In the genomic region with DNA sequence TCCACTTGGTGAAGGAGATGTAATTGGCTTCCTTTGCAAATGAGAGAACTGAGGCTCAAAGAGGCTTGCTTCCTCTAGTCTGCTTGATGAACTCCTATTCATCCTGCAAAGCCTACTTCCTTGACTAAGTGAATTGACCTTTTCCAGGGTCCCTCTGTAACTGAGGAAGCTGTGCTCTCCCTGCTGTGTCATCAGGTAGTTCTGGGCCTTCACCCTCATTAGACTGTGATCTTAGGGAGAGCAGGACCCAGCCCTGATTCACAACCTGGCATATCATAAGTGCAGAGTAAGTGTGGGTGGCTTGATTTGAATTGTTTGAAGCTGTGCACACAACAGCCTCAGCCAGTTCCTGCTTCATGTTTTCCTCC, we compare ENCODE assay signal across 11 cellular contexts. TPM values are rescaled to one million over a fixed set of nuclear protein-coding genes. Genes with fewer than 3 reads are reported as not detected.
DNase-seq lines count a peak whose midpoint lies in the region; TF ChIP-seq lines count a peak whose summit lies in the region.
"Had no signal": no experiment of that assay in that cellular context is flagged by ENCODE, and none has a peak within 500 bp of the region (broad histone marks: within the 10 kb centered on the region; RNA-seq: fewer than 3 reads in every experiment).

No MANE protein-coding gene starts in this region.

- H3K36me3 ChIP-seq in CD4-positive, alpha-beta memory T cell (ENCODE audit: insufficient read depth, low read length), result no peaks in the 10 kb centered on the region
- H3K36me3 ChIP-seq in neutrophil, result no peaks in the 10 kb centered on the region

- H3K4me3 Mint-ChIP-seq in CD4-positive, alpha-beta memory T cell, result peak overlapping the region in 7 of 8 donors; percentile 29 to 89 (median 82)
- peak overlapping the region in 1 of 4 donors; percentile 91 for H3K4me3 Mint-ChIP-seq in IgD-negative memory B cell

- H3K4me3 ChIP-seq in CD4-positive, alpha-beta memory T cell (ENCODE audit: low read length in 2 of 2), result peak overlapping the region in 1 of 2 donors; percentile 21
- H3K4me3 ChIP-seq in neutrophil (ENCODE audit: low read depth in 1 of 2, low read length in 1 of 2), result no peak overlapping the region

- H3K27ac ChIP-seq in CD4-positive, alpha-beta memory T cell (ENCODE audit: low read depth, low read length), result peak overlapping the region; percentile 77
- H3K27ac ChIP-seq in neutrophil, result peak overlapping the region; percentile 75

- H3K4me1 ChIP-seq in CD4-positive, alpha-beta memory T cell (ENCODE audit: insufficient read depth, low read length), result peaks cover 100% of the 10 kb centered on the region
- H3K4me1 ChIP-seq in neutrophil (ENCODE audit: control insufficient read depth in 1 of 2, insufficient read depth in 1 of 2, low read depth in 1 of 2, low read length in 1 of 2), result peaks cover 13 to 73% of the 10 kb centered on the region in 2 experiments

- peaks cover 80 to 100% (median 93%) of the 10 kb centered on the region in 4 donors for H3K4me1 Mint-ChIP-seq in CD4-positive, alpha-beta memory T cell
- H3K4me1 Mint-ChIP-seq in IgD-negative memory B cell, result peaks cover 61 to 81% (median 77%) of the 10 kb centered on the region in 3 donors

- peaks cover 0 to 3% (median 0%) of the 10 kb centered on the region in 8 donors for H3K9me3 Mint-ChIP-seq in CD4-positive, alpha-beta memory T cell
- H3K9me3 Mint-ChIP-seq in IgD-negative memory B cell, result no peaks in the 10 kb centered on the region

- POLR2A ChIA-PET in CD4-positive, alpha-beta memory T cell (lab: Charles Lee; ENCODE audit: partially characterized antibody), result interaction anchor here (1.0 to 15.6 kb wide), 4 partner anchors 16 to 177 kb away, joined by 4 to 469 read pairs (median 46); partner anchors contain the start of gene ASB2

- H3K27me3 Mint-ChIP-seq in CD4-positive, alpha-beta memory T cell, result no peaks in the 10 kb centered on the region
- H3K27me3 Mint-ChIP-seq in IgD-negative memory B cell, result peaks cover 1% of the 10 kb centered on the region

- CTCF ChIA-PET in CD4-positive, alpha-beta memory T cell (lab: Charles Lee; ENCODE audit: partially characterized antibody), result interaction anchor here (0.7 to 39.2 kb wide), 5 partner anchors 7 to 176 kb away, joined by 3 to 1377 read pairs (median 9); partner anchors contain the start of gene ASB2

- no peaks in the 10 kb centered on the region for H3K27me3 ChIP-seq in CD4-positive, alpha-beta memory T cell (ENCODE audit: insufficient read depth, low read length)
- H3K27me3 ChIP-seq in neutrophil, result no peaks in the 10 kb centered on the region

- TF ChIP-seq CTCF in neutrophil (IDR thresholded peaks at IDR 0.05), result no peak

- DNase-seq in CD4-positive, alpha-beta memory T cell, result no peak
- DNase-seq in activated naive CD4-positive, alpha-beta T cell treated with anti-CD3 and anti-CD28 coated beads, Interleukin-2, amount 50 U/mL, for 16 hours, result peak; percentile 47
- DNase-seq in pons (ENCODE audit: low spot score), result no peak
- DNase-seq in NCI-H2029 (lab: John Stamatoyannopoulos, UW), result no peak
- DNase-seq in CD1c-positive myeloid dendritic cell (ENCODE audit: extremely low spot score), result no peak
- DNase-seq in activated gamma-delta T cell (lab: John Stamatoyannopoulos, UW), result no peak
- DNase-seq: midbrain, NCI-H1105 treated with DMSO at 0.1 percent for 48 hours had no signal

- H3K36me3 Mint-ChIP-seq in CD4-positive, alpha-beta memory T cell, result peaks cover 0 to 5% of the 10 kb centered on the region in 2 donors
- peaks cover 2% of the 10 kb centered on the region for H3K36me3 Mint-ChIP-seq in IgD-negative memory B cell

- intact Hi-C loops in CD4-positive, alpha-beta memory T cell (cut with micrococcal nuclease), result no loop called here

- H3K9me3 ChIP-seq in CD4-positive, alpha-beta memory T cell (ENCODE audit: control insufficient read depth in 1 of 2, low read length in 2 of 2), result no peaks in the 10 kb centered on the region
- H3K9me3 ChIP-seq in neutrophil, result no peaks in the 10 kb centered on the region

- peak overlapping the region; percentile 96 to 100 (median 99) for H3K27ac Mint-ChIP-seq in CD4-positive, alpha-beta memory T cell
- H3K27ac Mint-ChIP-seq in IgD-negative memory B cell, result peak overlapping the region; percentile 95 to 98 (median 96)

RNA-seq across cellular contexts. Expression of gene ASB2, which starts 16.3 kb away (rescaled TPM):
- total RNA-seq in CD4-positive, alpha-beta memory T cell, result 10 to 100 TPM; 27.3 to 29.7 TPM
- polyA plus RNA-seq in CD4-positive, alpha-beta memory T cell, result 1 to 10 TPM in 1 of 2 donors, under 1 TPM in 1; 0.87 to 2.3 TPM
- polyA plus RNA-seq in IgD-negative memory B cell, result 3.8 TPM

RNA-seq across cellular contexts. Expression of gene FAM181A, which starts 32.9 kb away (rescaled TPM):
- total RNA-seq in CD4-positive, alpha-beta memory T cell, result not detected
- polyA plus RNA-seq in CD4-positive, alpha-beta memory T cell, result not detected
- polyA plus RNA-seq in IgD-negative memory B cell, result not detected
- total RNA-seq: fibroblast of villous mesenchyme had no signal

RNA-seq across cellular contexts. Expression of gene CCDC197, which starts 37.0 kb away (rescaled TPM):
- total RNA-seq in CD4-positive, alpha-beta memory T cell, result not detected
- not detected for polyA plus RNA-seq in CD4-positive, alpha-beta memory T cell
- not detected for polyA plus RNA-seq in IgD-negative memory B cell
- total RNA-seq: fibroblast of villous mesenchyme had no signal
